16 cellular contexts compared by ENCODE assay signal in the genomic region with DNA sequence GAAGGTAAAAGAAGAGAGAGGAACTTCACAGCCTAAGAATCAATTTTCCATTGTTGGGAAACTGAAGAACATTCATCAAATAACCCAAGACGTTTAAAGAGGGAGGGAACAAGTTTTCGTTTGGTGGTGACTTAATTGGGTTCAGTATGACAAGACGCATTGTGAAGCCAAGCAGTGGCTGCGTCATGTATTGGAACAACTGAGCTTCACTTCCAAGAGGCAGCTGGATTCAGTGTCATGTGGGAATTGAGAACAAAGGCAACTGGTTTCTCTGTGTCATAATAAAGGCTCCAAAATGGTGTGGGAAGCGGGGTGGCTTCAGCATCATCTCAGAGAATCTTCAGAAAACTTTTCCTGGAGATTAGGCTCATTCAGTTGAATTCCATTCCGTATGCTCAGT. TPM values are rescaled to one million over a fixed set of nuclear protein-coding genes. Genes with fewer than 3 reads are reported as not detected.
A peak's percentile ranks its signal among the peaks of the same experiment; 100 is the strongest.
DNase-seq lines count a peak whose midpoint lies in the region; ATAC-seq and TF ChIP-seq lines count a peak whose summit lies in the region.
"Had no signal": no experiment of that assay in that cellular context is flagged by ENCODE, and none has a peak within 500 bp of the region (broad histone marks: within the 10 kb centered on the region; RNA-seq: fewer than 3 reads in every experiment).

No MANE protein-coding gene starts in this region.

- H2BK12ac ChIP-seq in mesenchymal stem cell (ENCODE audit: low read length in 2 of 2), result no peak overlapping the region

- H2AFZ ChIP-seq in SK-N-SH (ENCODE audit: low read depth) (peak overlapping the region; percentile 60; the same call in 1 of the 2 replicates), mesenchymal stem cell (ENCODE audit: low read depth, low read length) (no peak overlapping the region)

- no peak overlapping the region for H3K14ac ChIP-seq in mesenchymal stem cell (ENCODE audit: low read length in 2 of 2)

- no peak for TF ChIP-seq CTCF in SK-N-SH (IDR thresholded peaks at IDR 0.05)

- TF ChIP-seq EP300 in SK-N-SH (IDR thresholded peaks at IDR 0.05; ENCODE audit: borderline replicate concordance in 1 of 2, low read depth in 1 of 2, low read length in 1 of 2), result no peak

- CTCF ChIA-PET in SK-N-SH (lab: Yijun Ruan, JAX), result no interaction called here

- H2AK5ac ChIP-seq in mesenchymal stem cell (ENCODE audit: low read length, severe bottlenecking), result no peak overlapping the region

- no peaks in the 10 kb centered on the region for H3K4me1 ChIP-seq in SK-N-SH (ENCODE audit: control insufficient read depth in 1 of 2, insufficient read depth in 2 of 2, low read depth in 1 of 2, low read length in 1 of 2)
- no peaks in the 10 kb centered on the region for H3K4me1 ChIP-seq in mesenchymal stem cell (ENCODE audit: control insufficient read depth, insufficient read depth, low read depth, low read length)

- no peaks in the 10 kb centered on the region for H3K36me3 ChIP-seq in SK-N-SH (replicated peaks in 1 of 2; ENCODE audit: control insufficient read depth in 1 of 2, insufficient read depth in 2 of 2, low read length in 1 of 2)
- no peaks in the 10 kb centered on the region for H3K36me3 ChIP-seq in mesenchymal stem cell (ENCODE audit: control insufficient read depth in 1 of 2, insufficient read depth in 2 of 2, low read depth in 1 of 2, low read length in 2 of 2)

- no peak overlapping the region for H2BK15ac ChIP-seq in mesenchymal stem cell (ENCODE audit: low read depth, poor library complexity, severe bottlenecking)

- H3K9me2 ChIP-seq in SK-N-SH, result no peaks in the 10 kb centered on the region

- no peak overlapping the region for H3K4me2 ChIP-seq in SK-N-SH
- no peak overlapping the region for H3K4me2 ChIP-seq in mesenchymal stem cell (ENCODE audit: low read length, poor library complexity, severe bottlenecking)

- H3K4me3 ChIP-seq in SK-N-SH (ENCODE audit: low read depth in 2 of 2, low read length in 1 of 2) (no peak overlapping the region), mesenchymal stem cell (ENCODE audit: insufficient read depth in 1 of 2, low read depth in 1 of 2, low read length in 2 of 2) (peak overlapping the region in 1 of 2 experiments; percentile 29)
- H3K4me3 ChIP-seq: skin epidermis had no signal

- H3K79me2 ChIP-seq in SK-N-SH (ENCODE audit: insufficient read depth), result no peaks in the 10 kb centered on the region

- no peak overlapping the region for H3K23ac ChIP-seq in mesenchymal stem cell (ENCODE audit: low read length in 2 of 2)

- H4K20me1 ChIP-seq in SK-N-SH (ENCODE audit: insufficient read depth), result no peaks in the 10 kb centered on the region

- no peak overlapping the region for H4K8ac ChIP-seq in mesenchymal stem cell (ENCODE audit: low read length)

- H3K27me3 ChIP-seq in SK-N-SH (ENCODE audit: insufficient read depth), result no peaks in the 10 kb centered on the region
- H3K27me3 ChIP-seq in mesenchymal stem cell (ENCODE audit: control insufficient read depth in 1 of 2, insufficient read depth in 1 of 2, low read length in 2 of 2), result no peaks in the 10 kb centered on the region

- ATAC-seq in SK-N-SH treated with all-trans-retinoic acid at 6 μM for 48 hours, result no peak
- ATAC-seq in GM18868 (IDR thresholded peaks at IDR 0.05; ENCODE audit: unreplicated experiment), result no peak
- ATAC-seq: effector memory CD8-positive, alpha-beta T cell; natural killer cell treated with Interleukin-12 subunit alpha and Interleukin-12 subunit beta and Interleukin-15 and Interleukin-18, amount 100 ng/mL, for 72 hours; Panc1 had no signal

- H3K9ac ChIP-seq in SK-N-SH, result no peak overlapping the region
- peak overlapping the region; percentile 63 for H3K9ac ChIP-seq in mesenchymal stem cell (ENCODE audit: low read length)

- POLR2A ChIA-PET in SK-N-SH (lab: Yijun Ruan, JAX), result no interaction called here

- H3K18ac ChIP-seq in mesenchymal stem cell (ENCODE audit: low read depth in 1 of 2, low read length in 2 of 2), result no peak overlapping the region

- no peaks in the 10 kb centered on the region for H3K79me1 ChIP-seq in mesenchymal stem cell (replicated peaks; ENCODE audit: low read length, poor library complexity, severe bottlenecking)

- no peak overlapping the region for H3K27ac ChIP-seq in SK-N-SH (ENCODE audit: low read depth in 2 of 2, low read length in 1 of 2)
- H3K27ac ChIP-seq in mesenchymal stem cell (ENCODE audit: low read length, poor library complexity, severe bottlenecking), result no peak overlapping the region
- H3K27ac ChIP-seq in temporal lobe (ENCODE audit: low read depth, low read length), result peak overlapping the region; percentile 75

- no peaks in the 10 kb centered on the region for H3K9me3 ChIP-seq in SK-N-SH
- H3K9me3 ChIP-seq in mesenchymal stem cell (ENCODE audit: control insufficient read depth, low read length), result no peaks in the 10 kb centered on the region

- TF ChIP-seq RAD21 in SK-N-SH (IDR thresholded peaks at IDR 0.05; ENCODE audit: low read length), result no peak

- no peaks in the 10 kb centered on the region for H3F3A ChIP-seq in SK-N-SH (replicated peaks; ENCODE audit: insufficient read depth)

- no peak for DNase-seq in SK-N-SH
- DNase-seq in fibroblast of gingiva (ENCODE audit: low read depth), result peak; percentile 23
- no peak for DNase-seq in mesenchymal stem cell
- DNase-seq in KG1 (lab: John Stamatoyannopoulos, UW), result no peak
- no peak for DNase-seq in DMS 273 (lab: John Stamatoyannopoulos, UW; ENCODE audit: unreplicated experiment)
- DNase-seq: activated CD4-positive, alpha-beta T cell treated with anti-CD3 and anti-CD28 coated beads, Interleukin-2, amount 10 ng/mL, durations not matched to agents 7 days and 5 days; COR-L47; effector memory CD8-positive, alpha-beta T cell; KBM-7; NCI-H69 had no signal

- no peak overlapping the region for H3K4ac ChIP-seq in mesenchymal stem cell (ENCODE audit: low read depth in 1 of 2, low read length in 2 of 2)

- no peak overlapping the region for H4K91ac ChIP-seq in mesenchymal stem cell (ENCODE audit: low read length)

- H2BK5ac ChIP-seq in mesenchymal stem cell (ENCODE audit: low read depth, low read length, poor library complexity, severe bottlenecking), result no peak overlapping the region

- H2BK120ac ChIP-seq in mesenchymal stem cell (ENCODE audit: low read depth, low read length), result no peak overlapping the region

- 87% methylated on average over 6 of the region's 6 CpGs for WGBS in SK-N-SH (ENCODE audit: low lambda C conversion rate)
- WGBS in mesenchymal stem cell, result 90% methylated on average over 6 of the region's 6 CpGs

TF ChIP-seq in SK-N-SH, 30 proteins besides CTCF, POLR2A, EP300 and RAD21 (continues in another document):
- TF ChIP-seq, protein P1, sequence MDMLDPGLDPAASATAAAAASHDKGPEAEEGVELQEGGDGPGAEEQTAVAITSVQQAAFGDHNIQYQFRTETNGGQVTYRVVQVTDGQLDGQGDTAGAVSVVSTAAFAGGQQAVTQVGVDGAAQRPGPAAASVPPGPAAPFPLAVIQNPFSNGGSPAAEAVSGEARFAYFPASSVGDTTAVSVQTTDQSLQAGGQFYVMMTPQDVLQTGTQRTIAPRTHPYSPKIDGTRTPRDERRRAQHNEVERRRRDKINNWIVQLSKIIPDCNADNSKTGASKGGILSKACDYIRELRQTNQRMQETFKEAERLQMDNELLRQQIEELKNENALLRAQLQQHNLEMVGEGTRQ (IDR thresholded peaks at IDR 0.05; ENCODE audit: borderline replicate concordance, low read depth, low read length), result no peak
- TF ChIP-seq, protein P2, sequence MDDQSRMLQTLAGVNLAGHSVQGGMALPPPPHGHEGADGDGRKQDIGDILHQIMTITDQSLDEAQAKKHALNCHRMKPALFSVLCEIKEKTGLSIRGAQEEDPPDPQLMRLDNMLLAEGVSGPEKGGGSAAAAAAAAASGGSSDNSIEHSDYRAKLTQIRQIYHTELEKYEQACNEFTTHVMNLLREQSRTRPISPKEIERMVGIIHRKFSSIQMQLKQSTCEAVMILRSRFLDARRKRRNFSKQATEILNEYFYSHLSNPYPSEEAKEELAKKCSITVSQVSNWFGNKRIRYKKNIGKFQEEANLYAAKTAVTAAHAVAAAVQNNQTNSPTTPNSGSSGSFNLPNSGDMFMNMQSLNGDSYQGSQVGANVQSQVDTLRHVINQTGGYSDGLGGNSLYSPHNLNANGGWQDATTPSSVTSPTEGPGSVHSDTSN (IDR thresholded peaks at IDR 0.05), result no peak
- TF ChIP-seq FOSL2 (IDR thresholded peaks at IDR 0.05; ENCODE audit: borderline replicate concordance, low read depth) (no peak), GATA2 (CRISPR knock-in tag; IDR thresholded peaks at IDR 0.05) (no peak), ELF1 (IDR thresholded peaks at IDR 0.05) (no peak), RCOR1 (IDR thresholded peaks at IDR 0.05; ENCODE audit: low read length) (no peak), EZH2phosphoT487 (IDR thresholded peaks at IDR 0.05; ENCODE audit: borderline replicate concordance, low read depth) (no peak)

TF ChIP-seq in SK-N-SH treated with all-trans-retinoic acid at 6 μM for 48 hours, 23 proteins besides CTCF, POLR2A, EP300 and RAD21:
- TF ChIP-seq ZFP30 (CRISPR knock-in tag; IDR thresholded peaks at IDR 0.05), result no peak

RNA-seq across cellular contexts. Expression of a gene that starts 29.8 kb away (rescaled TPM):
- polyA plus RNA-seq in SK-N-SH (2012; rRNA removed), result 2.9 and 3.3 TPM in 2 replicates
- polyA plus RNA-seq in SK-N-SH (2012; cell fraction: cytosol; rRNA removed), result 2.3 TPM in 2 replicates
- 2.3 and 6.7 TPM in 2 replicates for polyA plus RNA-seq in SK-N-SH (2012; cell fraction: nucleus; rRNA removed)
- polyA plus RNA-seq in mesenchymal stem cell (2013, experiment 1 of 2), result 8.8 TPM
- polyA plus RNA-seq in mesenchymal stem cell (2013, experiment 2 of 2), result 8.1 TPM
- total RNA-seq in temporal lobe, result 24.8 TPM
